In genomic region chr7:43653466-43653865, GRCh38 we compare ENCODE assay signal across 2 cellular contexts.
TF ChIP-seq lines count a peak whose summit lies in the region.

No MANE protein-coding gene starts in this region.

TF ChIP-seq in IMR-90, 13 proteins besides CTCF, POLR2A, EP300 and RAD21:
- TF ChIP-seq MAFK (IDR thresholded peaks at IDR 0.05; ENCODE audit: low read depth, low read length), result no peak
- TF ChIP-seq MAZ (IDR thresholded peaks at IDR 0.05; ENCODE audit: borderline replicate concordance, low read depth, low read length), result no peak
- no peak for TF ChIP-seq CEBPB (IDR thresholded peaks at IDR 0.05; ENCODE audit: low read depth, low read length)
- TF ChIP-seq BHLHE40 (IDR thresholded peaks at IDR 0.05; ENCODE audit: low read depth, low read length), result no peak
- TF ChIP-seq MXI1 (IDR thresholded peaks at IDR 0.05; ENCODE audit: borderline replicate concordance, low read depth, low read length), result no peak
- TF ChIP-seq NFE2L2 (IDR thresholded peaks at IDR 0.05; ENCODE audit: low read depth, low read length), result no peak
- TF ChIP-seq SMC3 (IDR thresholded peaks at IDR 0.05; ENCODE audit: low read depth, low read length), result no peak
- no peak for TF ChIP-seq RFX5 (IDR thresholded peaks at IDR 0.05; ENCODE audit: low read depth, low read length)
- TF ChIP-seq USF2 (IDR thresholded peaks at IDR 0.05; ENCODE audit: low read depth, low read length), result no peak

TF ChIP-seq in SK-N-SH, 30 proteins besides CTCF, POLR2A, EP300 and RAD21:
- TF ChIP-seq CHD2 (IDR thresholded peaks at IDR 0.05; ENCODE audit: low read length, partially characterized antibody) (no peak), FOXM1 (IDR thresholded peaks at IDR 0.05; ENCODE audit: low read depth) (no peak), MEF2A (IDR thresholded peaks at IDR 0.05; ENCODE audit: borderline replicate concordance, low read depth) (no peak), POLR2AphosphoS5 (IDR thresholded peaks at IDR 0.05; ENCODE audit: low read depth, low read length) (no peak), RXRA (IDR thresholded peaks at IDR 0.05; ENCODE audit: borderline replicate concordance, low read depth) (no peak)
